8 cellular contexts compared by ENCODE assay signal in the genomic region with DNA sequence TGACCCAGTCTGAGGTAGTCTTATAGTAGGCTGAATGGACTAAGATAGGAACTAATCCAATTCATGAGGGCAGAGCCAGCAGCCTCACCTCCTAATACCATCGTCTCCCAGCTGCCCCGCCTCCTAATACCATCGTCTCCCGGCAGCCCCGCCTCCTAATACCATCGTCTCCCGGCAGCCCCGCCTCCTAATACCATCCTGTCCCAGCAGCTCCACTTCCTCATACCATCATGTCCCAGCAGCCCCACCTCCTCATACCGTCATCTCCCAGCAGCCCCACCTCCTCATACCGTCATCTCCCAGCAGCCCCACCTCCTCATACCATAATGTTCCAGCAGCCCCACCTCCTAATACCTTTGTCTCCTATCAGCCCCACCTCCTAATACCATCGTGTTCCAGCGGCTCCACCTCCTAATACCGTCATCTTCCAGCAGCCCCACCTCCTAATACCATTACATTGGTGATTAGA. TPM values are rescaled to one million over a fixed set of nuclear protein-coding genes. Genes with fewer than 3 reads are reported as not detected.
DNase-seq lines count a peak whose midpoint lies in the region; ATAC-seq and TF ChIP-seq lines count a peak whose summit lies in the region.

No MANE protein-coding gene starts in this region.

- peaks cover 22% of the 10 kb centered on the region for H3K36me3 Mint-ChIP-seq in activated T-helper 2 cell treated with anti-CD3 and anti-CD28 coated beads, Interferon-gamma antibody, Interleukin-2, Interleukin-4, amounts not matched to agents 10 μg/mL and 5 μg/mL and 100 μg/mL, durations not matched to agents 14 hours and 24 hours and 36 hours (ENCODE audit: low read depth)

- H4K20me1 ChIP-seq in HCT116 (ENCODE audit: insufficient read depth) (peaks cover 16% of the 10 kb centered on the region; the same call in 1 of the 2 replicates), OCI-LY1 (ENCODE audit: insufficient read depth, low read length) (peaks cover 8% of the 10 kb centered on the region; the same call in 1 of the 2 replicates)

- no peaks in the 10 kb centered on the region for H3K27me3 ChIP-seq in HCT116 (ENCODE audit: insufficient read depth, low read length)
- no peaks in the 10 kb centered on the region for H3K27me3 ChIP-seq in OCI-LY1 (ENCODE audit: insufficient read depth, low read length)

- TF ChIP-seq POLR2A in HCT116 (IDR thresholded peaks at IDR 0.05; ENCODE audit: borderline replicate concordance, extremely low read depth, insufficient read depth, insufficient read length), result no peak

- peaks cover 26% of the 10 kb centered on the region for H3K79me2 ChIP-seq in HCT116 (ENCODE audit: insufficient read depth, low read length)
- peaks cover 18% of the 10 kb centered on the region for H3K79me2 ChIP-seq in OCI-LY1 (ENCODE audit: insufficient read depth, low read length)

- POLR2A ChIA-PET in HCT116 (lab: Charles Lee), result interaction anchor here (0.7 to 1.0 kb wide), 2 partner anchors 34 to 525 kb away, joined by 3 read pairs; no protein-coding TSS in a partner anchor

- DNase-seq in HCT116 (ENCODE audit: low read depth, low spot score) (peak; percentile 92), left cardiac atrium (peak; percentile 90), SKM-1 treated with dmso at 0.1 percent for 144 hours (lab: John Stamatoyannopoulos, UW; ENCODE audit: unreplicated experiment) (no peak), OCI-M1 (lab: John Stamatoyannopoulos, UW) (no peak), NCI-H1105 treated with DMSO at 0.1 percent for 48 hours (lab: John Stamatoyannopoulos, UW) (no peak)
- DNase-seq in activated T-helper 2 cell treated with anti-CD3 and anti-CD28 coated beads, Interferon-gamma antibody, Interleukin-2, Interleukin-4, amounts not matched to agents 10 μg/mL and 5 μg/mL and 100 μg/mL, durations not matched to agents 14 hours and 24 hours and 36 hours (ENCODE audit: low spot score), result peak; percentile 33
- peak; percentile 57 for DNase-seq in stimulated activated CD4-positive, alpha-beta T cell treated with anti-CD3 and anti-CD28 coated beads, Interleukin-12 subunit alpha, Interleukin-12 subunit beta, amount 100 ng/mL, for 4 hours

- intact Hi-C loops in HCT116 (cut with micrococcal nuclease) (no loop called here), left cardiac atrium (cut with DNase I) (no loop called here)
- intact Hi-C loops in activated T-helper 2 cell treated with anti-CD3 and anti-CD28 coated beads, Interferon-gamma antibody, Interleukin-2, Interleukin-4, amounts not matched to agents 10 μg/mL and 5 μg/mL and 100 μg/mL, durations not matched to agents 14 hours and 24 hours and 36 hours (cut with micrococcal nuclease), result no loop called here

- BruUV-seq in HCT116 (replicated peaks; lab: Mats Ljungman, UMichigan), result no TSS peak

- H3K4me3 ChIP-seq in HCT116 (replicated peaks in 1 of 2; ENCODE audit: low read depth in 1 of 2, low read length in 2 of 2) (peak overlapping the region; percentile 13 to 14; a peak in 3 of 4 replicates), OCI-LY1 (ENCODE audit: low read depth, low read length, poor library complexity, severe bottlenecking) (peak overlapping the region; percentile 30)

- H3F3A ChIP-seq in OCI-LY1 (ENCODE audit: insufficient read depth, low read length), result no peaks in the 10 kb centered on the region

- no peak overlapping the region for H3K27ac Mint-ChIP-seq in activated T-helper 2 cell treated with anti-CD3 and anti-CD28 coated beads, Interferon-gamma antibody, Interleukin-2, Interleukin-4, amounts not matched to agents 10 μg/mL and 5 μg/mL and 100 μg/mL, durations not matched to agents 14 hours and 24 hours and 36 hours

- no peaks in the 10 kb centered on the region for H3K9me3 Mint-ChIP-seq in activated T-helper 2 cell treated with anti-CD3 and anti-CD28 coated beads, Interferon-gamma antibody, Interleukin-2, Interleukin-4, amounts not matched to agents 10 μg/mL and 5 μg/mL and 100 μg/mL, durations not matched to agents 14 hours and 24 hours and 36 hours

- no peaks in the 10 kb centered on the region for H3K9me3 ChIP-seq in HCT116 (ENCODE audit: control insufficient read depth in 1 of 2, insufficient read depth in 1 of 2, low read depth in 1 of 2, low read length in 2 of 2)
- H3K9me3 ChIP-seq in OCI-LY1 (ENCODE audit: low read length), result no peaks in the 10 kb centered on the region

- H3K27ac ChIP-seq in HCT116 (ENCODE audit: low read depth, low read length) (no peak overlapping the region), OCI-LY1 (ENCODE audit: low read depth, low read length, poor library complexity, severe bottlenecking) (no peak overlapping the region)

- peak; percentile 85 for ATAC-seq in HCT116
- ATAC-seq in left cardiac atrium, result peak in 1 of 2 donors; percentile 71

- H3K9me2 ChIP-seq in HCT116 (ENCODE audit: insufficient read depth) (no peaks in the 10 kb centered on the region), OCI-LY1 (ENCODE audit: low read depth, low read length) (no peaks in the 10 kb centered on the region)

- no peak for TF ChIP-seq RAD21 in HCT116 (IDR thresholded peaks at IDR 0.05; ENCODE audit: low read depth)

- H3K9ac ChIP-seq in HCT116 (ENCODE audit: low read length), result peak overlapping the region; percentile 42
- no peak overlapping the region for H3K9ac ChIP-seq in OCI-LY1 (ENCODE audit: low read length)

- H3K4me1 ChIP-seq in HCT116 (ENCODE audit: control insufficient read depth in 1 of 2, insufficient read depth in 2 of 2, low read length in 2 of 2) (peaks cover 22 to 40% of the 10 kb centered on the region in 2 experiments), OCI-LY1 (ENCODE audit: insufficient read depth, low read length, severe bottlenecking) (peaks cover 32% of the 10 kb centered on the region)

- peaks cover 26% of the 10 kb centered on the region for H3K4me1 Mint-ChIP-seq in activated T-helper 2 cell treated with anti-CD3 and anti-CD28 coated beads, Interferon-gamma antibody, Interleukin-2, Interleukin-4, amounts not matched to agents 10 μg/mL and 5 μg/mL and 100 μg/mL, durations not matched to agents 14 hours and 24 hours and 36 hours (ENCODE audit: low read depth)

- H3K27me3 Mint-ChIP-seq in activated T-helper 2 cell treated with anti-CD3 and anti-CD28 coated beads, Interferon-gamma antibody, Interleukin-2, Interleukin-4, amounts not matched to agents 10 μg/mL and 5 μg/mL and 100 μg/mL, durations not matched to agents 14 hours and 24 hours and 36 hours (ENCODE audit: low read depth), result no peaks in the 10 kb centered on the region

- RAD21 ChIA-PET in HCT116 (lab: Charles Lee; ENCODE audit: low non-redundant PET in 1 of 2, low total read pairs in 2 of 2, uncharacterized antibody in 2 of 2, unreplicated experiment in 2 of 2), result no interaction called here

- H3K4me2 ChIP-seq in HCT116 (ENCODE audit: low read length) (peak overlapping the region; percentile 87), OCI-LY1 (ENCODE audit: low read length) (peak overlapping the region; percentile 93)

- H3K36me3 ChIP-seq in HCT116 (ENCODE audit: control insufficient read depth in 1 of 2, insufficient read depth in 2 of 2, low read length in 2 of 2) (no peaks in the 10 kb centered on the region), OCI-LY1 (ENCODE audit: insufficient read depth, low read length) (peaks cover 9% of the 10 kb centered on the region; the same call in 1 of the 2 replicates)

- CTCF ChIA-PET in HCT116 (lab: Charles Lee), result no interaction called here

- no peak for TF ChIP-seq CTCF in HCT116 (IDR thresholded peaks at IDR 0.05 in 2 of 3, conservative IDR thresholded peaks at IDR 0.05 in 1 of 3; ENCODE audit: borderline replicate concordance in 1 of 3, insufficient read depth in 1 of 3, low read depth in 2 of 3, low read length in 2 of 3)
- TF ChIP-seq CTCF in OCI-LY1 (IDR thresholded peaks at IDR 0.05; ENCODE audit: low read length), result no peak

- H2AFZ ChIP-seq in HCT116 (ENCODE audit: low read depth, low read length, poor library complexity, severe bottlenecking), result peak overlapping the region; percentile 63
- no peak overlapping the region for H2AFZ ChIP-seq in OCI-LY1 (ENCODE audit: low read length)

- H3K4me3 Mint-ChIP-seq in activated T-helper 2 cell treated with anti-CD3 and anti-CD28 coated beads, Interferon-gamma antibody, Interleukin-2, Interleukin-4, amounts not matched to agents 10 μg/mL and 5 μg/mL and 100 μg/mL, durations not matched to agents 14 hours and 24 hours and 36 hours (ENCODE audit: low read depth), result peak overlapping the region; percentile 11

TF ChIP-seq in HCT116, 20 proteins besides CTCF, POLR2A, EP300 and RAD21:
- no peak for TF ChIP-seq ATF3 (IDR thresholded peaks at IDR 0.05)
- TF ChIP-seq, protein P1, sequence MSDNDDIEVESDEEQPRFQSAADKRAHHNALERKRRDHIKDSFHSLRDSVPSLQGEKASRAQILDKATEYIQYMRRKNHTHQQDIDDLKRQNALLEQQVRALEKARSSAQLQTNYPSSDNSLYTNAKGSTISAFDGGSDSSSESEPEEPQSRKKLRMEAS (IDR thresholded peaks at IDR 0.05), result no peak
- TF ChIP-seq EZH2 (IDR thresholded peaks at IDR 0.05), result no peak
- TF ChIP-seq POLR2AphosphoS5 (IDR thresholded peaks at IDR 0.05; ENCODE audit: low read depth, low read length), result peak; percentile 40; the same call in 1 of the 2 replicates
- no peak for TF ChIP-seq ZNF274 (IDR thresholded peaks at IDR 0.05; ENCODE audit: low read depth, low read length)
- TF ChIP-seq YY1 (IDR thresholded peaks at IDR 0.05; ENCODE audit: extremely low read depth, insufficient replicate concordance, low read depth, low read length), result no peak

RNA-seq across cellular contexts. Expression of gene ARGLU1, which starts 2.5 kb away (rescaled TPM):
- total RNA-seq in HCT116 (2021; ENCODE audit: unreplicated experiment) (57.8 TPM), left cardiac atrium (10 to 100 TPM; 35.4 to 39.0 TPM)
- 35.8 and 38.3 TPM in 2 replicates for polyA plus RNA-seq in HCT116 (2012)
- total RNA-seq in activated T-helper 2 cell treated with anti-CD3 and anti-CD28 coated beads, Interferon-gamma antibody, Interleukin-2, Interleukin-4, amounts not matched to agents 10 μg/mL and 5 μg/mL and 100 μg/mL, durations not matched to agents 14 hours and 24 hours and 36 hours, result 90.4 and 92.7 TPM in 2 replicates

RNA-seq across cellular contexts. Expression of gene EFNB2, which starts 34.9 kb away (rescaled TPM):
- total RNA-seq in HCT116 (2021; ENCODE audit: unreplicated experiment), result 30.9 TPM
- polyA plus RNA-seq in HCT116 (2012), result 13.5 and 18.0 TPM in 2 replicates
- 0.21 and 0.25 TPM in 2 replicates for total RNA-seq in activated T-helper 2 cell treated with anti-CD3 and anti-CD28 coated beads, Interferon-gamma antibody, Interleukin-2, Interleukin-4, amounts not matched to agents 10 μg/mL and 5 μg/mL and 100 μg/mL, durations not matched to agents 14 hours and 24 hours and 36 hours
- total RNA-seq in left cardiac atrium, result 10 to 100 TPM in 1 of 2 donors, 1 to 10 TPM in 1; 9.5 to 14.8 TPM

Comparison
In these comparisons a context has a peak if more than half of its experiments do, and no peak if none do; other contexts are left out.
1. DNase-seq: peak in HCT116 (single experiment), activated T-helper 2 cell treated with anti-CD3 and anti-CD28 coated beads, Interferon-gamma antibody, Interleukin-2, Interleukin-4, amounts not matched to agents 10 μg/mL and 5 μg/mL and 100 μg/mL, durations not matched to agents 14 hours and 24 hours and 36 hours (single experiment), left cardiac atrium (single experiment) and stimulated activated CD4-positive, alpha-beta T cell treated with anti-CD3 and anti-CD28 coated beads, Interleukin-12 subunit alpha, Interleukin-12 subunit beta, amount 100 ng/mL, for 4 hours (single experiment); none in SKM-1 treated with dmso at 0.1 percent for 144 hours (single experiment), OCI-M1 (single experiment) and NCI-H1105 treated with DMSO at 0.1 percent for 48 hours (single experiment).